In genomic region chr16:63287411-63287810, GRCh38 we compare ENCODE assay signal across 28 cellular contexts.
A peak's percentile ranks its signal among the peaks of the same experiment; 100 is the strongest.
DNase-seq lines count a peak whose midpoint lies in the region; ATAC-seq and TF ChIP-seq lines count a peak whose summit lies in the region.
"Had no signal": no experiment of that assay in that cellular context is flagged by ENCODE, and none has a peak within 500 bp of the region (broad histone marks: within the 10 kb centered on the region; RNA-seq: fewer than 3 reads in every experiment).

No MANE protein-coding gene starts in this region.

- H3K9ac ChIP-seq in mammary epithelial cell (ENCODE audit: insufficient read depth, low read length) (no peak overlapping the region), PC-3 (ENCODE audit: low read length) (no peak overlapping the region), smooth muscle cell (ENCODE audit: low read depth) (no peak overlapping the region)

- in situ Hi-C loops in mammary epithelial cell (cut with MboI; ENCODE audit: low sequenced_read_pairs in 2 of 2): no loop called here

- POLR2A ChIA-PET in PC-3 (lab: Charles Lee; ENCODE audit: unreplicated experiment): no interaction called here

- intact Hi-C loops in mammary epithelial cell (cut with micrococcal nuclease): no loop called here
- intact Hi-C loops in breast epithelium (cut with DNase I; ENCODE audit: low total_unique reads): loop anchor here (5.0 kb wide), 1 partner anchor 310 kb away; no protein-coding TSS in a partner anchor
- intact Hi-C loops in PC-3 (cut with micrococcal nuclease): no loop called here
- intact Hi-C loops in right lobe of liver (cut with DNase I): no loop called here

- no peak overlapping the region for H3K4me2 ChIP-seq in mammary epithelial cell (ENCODE audit: insufficient read depth, low read depth, low read length)
- no peak overlapping the region for H3K4me2 ChIP-seq in PC-3 (ENCODE audit: low read length)
- no peak overlapping the region for H3K4me2 ChIP-seq in smooth muscle cell
- H3K4me2 ChIP-seq: A549, GM23338, PC-9 had no signal

- TF ChIP-seq CTCF in mammary epithelial cell (conservative IDR thresholded peaks at IDR 0.05 in 1 of 2, IDR thresholded peaks at IDR 0.05 in 1 of 2; ENCODE audit: extremely low read depth in 1 of 2, insufficient read depth in 1 of 2, low read depth in 1 of 2, low read length in 2 of 2): no peak
- no peak for TF ChIP-seq CTCF in breast epithelium (IDR thresholded peaks at IDR 0.05)
- TF ChIP-seq CTCF in PC-3 (conservative IDR thresholded peaks at IDR 0.05; ENCODE audit: low read depth, low read length): no peak
- TF ChIP-seq CTCF in smooth muscle cell (IDR thresholded peaks at IDR 0.05; ENCODE audit: borderline replicate concordance, insufficient read depth, poor library complexity, severe bottlenecking): no peak
- TF ChIP-seq CTCF in right lobe of liver (IDR thresholded peaks at IDR 0.05): no peak

- ATAC-seq in PC-3 (no peak), right lobe of liver (no peak)
- ATAC-seq: A549; CD8-positive, alpha-beta T cell; GM12878; GM23338; Right ventricle myocardium inferior had no signal

- H3F3A ChIP-seq in PC-3 (ENCODE audit: low read length, unreplicated experiment) (no peaks in the 10 kb centered on the region), smooth muscle cell (ENCODE audit: low read depth) (no peaks in the 10 kb centered on the region)

- H3K27me3 ChIP-seq in mammary epithelial cell (ENCODE audit: insufficient read depth, low read length) (no peaks in the 10 kb centered on the region), breast epithelium (no peaks in the 10 kb centered on the region), PC-3 (ENCODE audit: low read length) (no peaks in the 10 kb centered on the region), smooth muscle cell (ENCODE audit: low read depth) (no peaks in the 10 kb centered on the region), right lobe of liver (no peaks in the 10 kb centered on the region)

- H3K4me1 ChIP-seq in mammary epithelial cell (ENCODE audit: insufficient read depth, low read length) (no peaks in the 10 kb centered on the region), breast epithelium (no peaks in the 10 kb centered on the region), PC-3 (ENCODE audit: insufficient read depth, low read length) (no peaks in the 10 kb centered on the region), smooth muscle cell (ENCODE audit: low read depth) (no peaks in the 10 kb centered on the region), right lobe of liver (no peaks in the 10 kb centered on the region)
- H3K4me1 ChIP-seq: A549, Caco-2 had no signal

- H3K36me3 ChIP-seq in mammary epithelial cell (ENCODE audit: insufficient read depth, low read length): no peaks in the 10 kb centered on the region
- no peaks in the 10 kb centered on the region for H3K36me3 ChIP-seq in breast epithelium
- H3K36me3 ChIP-seq in PC-3 (ENCODE audit: low read depth, low read length): no peaks in the 10 kb centered on the region; the same call in 1 of the 2 replicates
- H3K36me3 ChIP-seq in smooth muscle cell (ENCODE audit: low read depth): no peaks in the 10 kb centered on the region
- no peaks in the 10 kb centered on the region for H3K36me3 ChIP-seq in right lobe of liver

- H3K9me3 ChIP-seq in mammary epithelial cell (replicated peaks; ENCODE audit: insufficient read depth, low read length) (no peaks in the 10 kb centered on the region), breast epithelium (no peaks in the 10 kb centered on the region), PC-3 (ENCODE audit: low read length) (no peaks in the 10 kb centered on the region), smooth muscle cell (replicated peaks; ENCODE audit: low read depth) (no peaks in the 10 kb centered on the region), right lobe of liver (no peaks in the 10 kb centered on the region)
- H3K9me3 ChIP-seq: A549, Caco-2 had no signal

- no peaks in the 10 kb centered on the region for H3K9me2 ChIP-seq in PC-3 (replicated peaks; ENCODE audit: low read length)

- H2AFZ ChIP-seq in mammary epithelial cell (ENCODE audit: low read depth, low read length) (no peak overlapping the region), PC-3 (ENCODE audit: low read length) (no peak overlapping the region), smooth muscle cell (ENCODE audit: low read depth) (no peak overlapping the region)
- H2AFZ ChIP-seq: GM23338, PC-9 had no signal

- no peak for TF ChIP-seq POLR2A in breast epithelium (IDR thresholded peaks at IDR 0.05)
- TF ChIP-seq POLR2A in right lobe of liver (IDR thresholded peaks at IDR 0.05): no peak

- WGBS in mammary epithelial cell (ENCODE audit: low coverage, missing lambda C conversion rate): 8% methylated on average over 2 of the region's 2 CpGs
- 92% methylated on average over 2 of the region's 2 CpGs for WGBS in smooth muscle cell (ENCODE audit: low lambda C conversion rate)
- WGBS in right lobe of liver (ENCODE audit: insufficient coverage, low coverage, low lambda C conversion rate, missing lambda C conversion rate): 45% methylated on average over 2 of the region's 2 CpGs

- H4K20me1 ChIP-seq in mammary epithelial cell (ENCODE audit: insufficient read depth, low read length) (no peaks in the 10 kb centered on the region), PC-3 (ENCODE audit: low read length) (no peaks in the 10 kb centered on the region), smooth muscle cell (ENCODE audit: low read depth) (no peaks in the 10 kb centered on the region)

- H3K4me3 ChIP-seq in mammary epithelial cell (replicated peaks in 1 of 3; ENCODE audit: insufficient read depth in 1 of 3, low read depth in 2 of 3, low read length in 3 of 3): no peak overlapping the region
- no peak overlapping the region for H3K4me3 ChIP-seq in breast epithelium
- no peak overlapping the region for H3K4me3 ChIP-seq in PC-3 (ENCODE audit: low read length)
- no peak overlapping the region for H3K4me3 ChIP-seq in smooth muscle cell
- no peak overlapping the region for H3K4me3 ChIP-seq in right lobe of liver
- H3K4me3 ChIP-seq: A549, GM12878, GM23338, PC-9 had no signal

- DNase-seq in mammary epithelial cell (peak; percentile 1), breast epithelium (ENCODE audit: low spot score in 2 of 2) (no peak), globus pallidus (ENCODE audit: low spot score) (peak; percentile 71), medulla oblongata (ENCODE audit: extremely low spot score) (peak; percentile 71), PC-3 (no peak), smooth muscle cell (lab: John Stamatoyannopoulos, UW; ENCODE audit: unreplicated experiment) (no peak), right lobe of liver (no peak), SIG-M5 (lab: John Stamatoyannopoulos, UW) (no peak)
- DNase-seq: Caco-2; CD8-positive, alpha-beta T cell; DMS 273 treated with DMSO at 0.1 percent for 48 hours; DMS79; EL; GDM1; H9; KBM-7; MV-4-11; NCI-H1105; NCI-H1436 treated with DMSO at 0.1 percent for 48 hours; NCI-H2029; NCI-H446; NCI-H526; PC-9 had no signal

- BruUV-seq in mammary epithelial cell (replicated peaks; lab: Mats Ljungman, UMichigan): no TSS peak
- no TSS peak for BruUV-seq in PC-3 (replicated peaks; lab: Mats Ljungman, UMichigan)

- H3K79me2 ChIP-seq in mammary epithelial cell (ENCODE audit: insufficient read depth, low read length): no peaks in the 10 kb centered on the region
- H3K79me2 ChIP-seq in PC-3 (ENCODE audit: low read length): no peaks in the 10 kb centered on the region
- H3K79me2 ChIP-seq in smooth muscle cell (ENCODE audit: low read depth): no peaks in the 10 kb centered on the region

- H3K27ac ChIP-seq in mammary epithelial cell (ENCODE audit: insufficient read depth, low read depth, low read length) (no peak overlapping the region), breast epithelium (no peak overlapping the region), PC-3 (ENCODE audit: low read length) (no peak overlapping the region), smooth muscle cell (ENCODE audit: low read depth) (no peak overlapping the region), right lobe of liver (no peak overlapping the region)
- H3K27ac ChIP-seq: A549, C4-2B, PC-9 had no signal

- dilution Hi-C loops in mammary epithelial cell (cut with HindIII; ENCODE audit: low sequenced_read_pairs): no loop called here

- CTCF ChIA-PET in mammary epithelial cell (lab: Charles Lee; ENCODE audit: low non-redundant PET) (no interaction called here), PC-3 (lab: Charles Lee) (no interaction called here)

Comparison
In these comparisons a context has a peak if more than half of its experiments do, and no peak if none do; other contexts are left out.
1. DNase-seq: peak in mammary epithelial cell (single experiment), globus pallidus (single experiment) and medulla oblongata (single experiment); none in breast epithelium (0 of 2), PC-3 (single experiment), smooth muscle cell (single experiment), right lobe of liver (0 of 3) and SIG-M5 (single experiment).